Comparison of ENCODE assay signal across 8 cellular contexts in the genomic region with DNA sequence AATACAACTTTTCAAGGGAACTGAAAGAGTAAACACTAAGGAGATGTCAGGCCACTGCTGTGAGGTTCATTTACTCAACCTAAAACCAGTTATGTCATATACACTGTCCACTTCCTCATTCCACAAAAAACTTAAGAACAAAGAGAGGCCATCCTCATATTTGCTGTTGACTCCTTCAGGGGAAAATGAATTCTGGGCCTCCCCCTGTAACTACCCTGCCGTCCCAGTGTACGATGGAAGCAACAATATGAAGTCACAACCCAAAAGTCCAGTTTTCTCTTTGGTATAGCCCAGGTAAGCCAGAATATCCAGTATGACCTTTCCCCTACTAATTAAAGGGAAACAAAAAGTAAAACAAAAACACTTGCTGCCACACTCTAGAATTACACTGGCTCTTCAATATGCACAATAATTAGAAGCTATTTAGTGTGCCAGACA. TPM values are rescaled to one million over a fixed set of nuclear protein-coding genes. Genes with fewer than 3 reads are reported as not detected.
DNase-seq lines count a peak whose midpoint lies in the region; ATAC-seq and TF ChIP-seq lines count a peak whose summit lies in the region.

No MANE protein-coding gene starts in this region.

- peak overlapping the region in 7 of 11 experiments; percentile 28 to 73 (median 47); a peak in 11 of 22 replicates for H3K9ac ChIP-seq in BLaER1 treated with 17β-estradiol and CSF1 and Interleukin-3, amounts not matched to agents 10 nM and 100 nM

- H3K36me3 ChIP-seq in BLaER1 treated with 17β-estradiol and CSF1 and Interleukin-3, amounts not matched to agents 10 nM and 100 nM, result peaks cover 20 to 94% (median 71%) of the 10 kb centered on the region in 11 experiments
- H3K36me3 ChIP-seq in OCI-LY7 (ENCODE audit: insufficient read depth, low read length), result peaks cover 86% of the 10 kb centered on the region

- H3K4me1 Mint-ChIP-seq in activated naive CD8-positive, alpha-beta T cell treated with anti-CD3 and anti-CD28 coated beads, Interleukin-2, amount 10 ng/mL, durations not matched to agents 7 days and 5 days, result peaks cover 31% of the 10 kb centered on the region
- H3K4me1 Mint-ChIP-seq in memory B cell, result peaks cover 7% of the 10 kb centered on the region

- H3K27me3 ChIP-seq in BLaER1 treated with 17β-estradiol and CSF1 and Interleukin-3, amounts not matched to agents 10 nM and 100 nM, result no peaks in the 10 kb centered on the region

- H3K9me3 ChIP-seq in BLaER1 treated with 17β-estradiol and CSF1 and Interleukin-3, amounts not matched to agents 10 nM and 100 nM (replicated peaks in 1 of 11), result no peaks in the 10 kb centered on the region
- H3K9me3 ChIP-seq in OCI-LY7 (ENCODE audit: low read length), result no peaks in the 10 kb centered on the region

- peak overlapping the region in 8 of 11 experiments; percentile 6 to 76 (median 54); a peak in 14 of 22 replicates for H3K4me2 ChIP-seq in BLaER1 treated with 17β-estradiol and CSF1 and Interleukin-3, amounts not matched to agents 10 nM and 100 nM
- H3K4me2 ChIP-seq in OCI-LY7 (ENCODE audit: low read length), result no peak overlapping the region

- H3K4me3 ChIP-seq in BLaER1 treated with 17β-estradiol and CSF1 and Interleukin-3, amounts not matched to agents 10 nM and 100 nM, result no peak overlapping the region
- no peak overlapping the region for H3K4me3 ChIP-seq in OCI-LY7 (ENCODE audit: low read depth, low read length, poor library complexity, severe bottlenecking)

- H3K27ac Mint-ChIP-seq in activated naive CD8-positive, alpha-beta T cell treated with anti-CD3 and anti-CD28 coated beads, Interleukin-2, amount 10 ng/mL, durations not matched to agents 7 days and 5 days, result peak overlapping the region; percentile 75
- H3K27ac Mint-ChIP-seq in memory B cell, result peak overlapping the region; percentile 97

- H3K9me3 Mint-ChIP-seq in activated naive CD8-positive, alpha-beta T cell treated with anti-CD3 and anti-CD28 coated beads, Interleukin-2, amount 10 ng/mL, durations not matched to agents 7 days and 5 days, result no peaks in the 10 kb centered on the region
- H3K9me3 Mint-ChIP-seq in memory B cell, result no peaks in the 10 kb centered on the region

- no peak overlapping the region for H2AFZ ChIP-seq in OCI-LY7 (ENCODE audit: low read length)

- H3K9me2 ChIP-seq in OCI-LY7 (ENCODE audit: insufficient read depth, low read length), result no peaks in the 10 kb centered on the region

- H3K79me2 ChIP-seq in OCI-LY7 (ENCODE audit: insufficient read depth, low read depth, low read length), result peaks cover 16% of the 10 kb centered on the region; the same call in 1 of the 2 replicates

- BruUV-seq in OCI-LY7 (replicated peaks; lab: Mats Ljungman, UMichigan), result no TSS peak

- CTCF ChIA-PET in OCI-LY7 (lab: Charles Lee; ENCODE audit: unreplicated experiment), result no interaction called here

- TF ChIP-seq CTCF in OCI-LY7 (conservative IDR thresholded peaks at IDR 0.05; ENCODE audit: low read length), result no peak

- H3K27me3 Mint-ChIP-seq in activated naive CD8-positive, alpha-beta T cell treated with anti-CD3 and anti-CD28 coated beads, Interleukin-2, amount 10 ng/mL, durations not matched to agents 7 days and 5 days, result no peaks in the 10 kb centered on the region
- H3K27me3 Mint-ChIP-seq in memory B cell, result no peaks in the 10 kb centered on the region

- H3K4me3 Mint-ChIP-seq in activated naive CD8-positive, alpha-beta T cell treated with anti-CD3 and anti-CD28 coated beads, Interleukin-2, amount 10 ng/mL, durations not matched to agents 7 days and 5 days, result peak overlapping the region; percentile 20
- peak overlapping the region; percentile 79 for H3K4me3 Mint-ChIP-seq in memory B cell

- POLR2A ChIA-PET in activated naive CD8-positive, alpha-beta T cell treated with anti-CD3 and anti-CD28 coated beads, Interleukin-2, amount 10 ng/mL, durations not matched to agents 7 days and 5 days (lab: Charles Lee), result interaction anchor here (1.2 kb wide), 1 partner anchor 16 kb away, joined by 3 read pairs; the partner anchor contains the start of gene CEP152
- POLR2A ChIA-PET in OCI-LY7 (lab: Charles Lee), result no interaction called here

- intact Hi-C loops in OCI-LY7 (cut with micrococcal nuclease; ENCODE audit: unreplicated experiment), result no loop called here

- H4K20me1 ChIP-seq in BLaER1 treated with 17β-estradiol and CSF1 and Interleukin-3, amounts not matched to agents 10 nM and 100 nM, result peaks cover 0 to 8% (median 0%) of the 10 kb centered on the region in 11 experiments; a peak in 2 of 22 replicates
- no peaks in the 10 kb centered on the region for H4K20me1 ChIP-seq in OCI-LY7 (ENCODE audit: insufficient read depth, low read length)

- H3K27ac ChIP-seq in BLaER1 treated with 17β-estradiol and CSF1 and Interleukin-3, amounts not matched to agents 10 nM and 100 nM, result peak overlapping the region in 9 of 11 experiments; percentile 19 to 90 (median 73); a peak in 16 of 22 replicates
- H3K27ac ChIP-seq in OCI-LY7 (ENCODE audit: low read depth, low read length, poor library complexity, severe bottlenecking), result no peak overlapping the region

- no peak for DNase-seq in activated naive CD8-positive, alpha-beta T cell treated with anti-CD3 and anti-CD28 coated beads, Interleukin-2, amount 10 ng/mL, durations not matched to agents 7 days and 5 days
- DNase-seq in memory B cell (ENCODE audit: low spot score in 2 of 2) (peak; percentile 7 to 19), OCI-LY7 (ENCODE audit: low spot score) (no peak), NK-92 (lab: John Stamatoyannopoulos, UW; ENCODE audit: unreplicated experiment) (no peak), NCI-H2227 (lab: John Stamatoyannopoulos, UW; ENCODE audit: unreplicated experiment) (no peak)

- H3K36me3 Mint-ChIP-seq in activated naive CD8-positive, alpha-beta T cell treated with anti-CD3 and anti-CD28 coated beads, Interleukin-2, amount 10 ng/mL, durations not matched to agents 7 days and 5 days, result peaks cover 35% of the 10 kb centered on the region
- H3K36me3 Mint-ChIP-seq in memory B cell, result peaks cover 16% of the 10 kb centered on the region

- H3K4me1 ChIP-seq in BLaER1 treated with 17β-estradiol and CSF1 and Interleukin-3, amounts not matched to agents 10 nM and 100 nM, result peaks cover 0 to 22% (median 11%) of the 10 kb centered on the region in 10 experiments; a peak in 12 of 20 replicates
- no peaks in the 10 kb centered on the region for H3K4me1 ChIP-seq in OCI-LY7 (ENCODE audit: insufficient read depth, low read length, poor library complexity, severe bottlenecking)

- ATAC-seq in GM19397 (IDR thresholded peaks at IDR 0.05; ENCODE audit: unreplicated experiment) (peak; percentile 76), HG03342 (IDR thresholded peaks at IDR 0.05; ENCODE audit: unreplicated experiment) (peak; percentile 94), memory B cell (ENCODE audit: low read depth) (peak; percentile 94)
- ATAC-seq in activated naive CD8-positive, alpha-beta T cell treated with anti-CD3 and anti-CD28 coated beads, Interleukin-2, amount 10 ng/mL, durations not matched to agents 7 days and 5 days (ENCODE audit: low read depth), result peak; percentile 42

RNA-seq across cellular contexts. Expression of gene CEP152, which starts 16.2 kb away (rescaled TPM):
- 10 to 100 TPM; 31.1 to 39.2 TPM for total RNA-seq in activated naive CD8-positive, alpha-beta T cell treated with anti-CD3 and anti-CD28 coated beads, Interleukin-2, amount 10 ng/mL, durations not matched to agents 7 days and 5 days
- 37.6 and 68.2 TPM in 2 replicates for total RNA-seq in OCI-LY7 (2014; rRNA removed; shearing (Covaris generic))
- 44.9 and 54.4 TPM in 2 replicates for total RNA-seq in OCI-LY7 (2022)

Comparison
In these comparisons a context has a peak if more than half of its experiments do, and no peak if none do; other contexts are left out.
1. ATAC-seq: peak in every context shown above with its lines; median percentile 94 in HG03342; 94 in memory B cell; 76 in GM19397; 42 in activated naive CD8-positive, alpha-beta T cell treated with anti-CD3 and anti-CD28 coated beads, Interleukin-2, amount 10 ng/mL, durations not matched to agents 7 days and 5 days.
2. DNase-seq: peak in memory B cell (2 of 2); none in activated naive CD8-positive, alpha-beta T cell treated with anti-CD3 and anti-CD28 coated beads, Interleukin-2, amount 10 ng/mL, durations not matched to agents 7 days and 5 days (single experiment), OCI-LY7 (single experiment), NK-92 (single experiment) and NCI-H2227 (single experiment).